In genomic region chr2:20582600-20583221, GRCh38 we compare ENCODE assay signal across 1 cellular context.
TF ChIP-seq lines count a peak whose summit lies in the region.

No MANE protein-coding gene starts in this region.

TF ChIP-seq in H1, 55 proteins besides CTCF, POLR2A, EP300 and RAD21 (continued from another document):
- no peak for TF ChIP-seq SUZ12 (IDR thresholded peaks at IDR 0.05; ENCODE audit: low read length)
- no peak for TF ChIP-seq RBBP5 (IDR thresholded peaks at IDR 0.05; ENCODE audit: borderline replicate concordance, low read depth, low read length)
- TF ChIP-seq CBX8 (IDR thresholded peaks at IDR 0.05; ENCODE audit: borderline replicate concordance, low read depth, low read length): no peak
- no peak for TF ChIP-seq HDAC2 (IDR thresholded peaks at IDR 0.05; ENCODE audit: borderline replicate concordance in 1 of 2, low read depth in 2 of 2, low read length in 2 of 2)
TF ChIP-seq in H1: peak in this region for 0.
